32 cellular contexts compared by ENCODE assay signal in the genomic region with DNA sequence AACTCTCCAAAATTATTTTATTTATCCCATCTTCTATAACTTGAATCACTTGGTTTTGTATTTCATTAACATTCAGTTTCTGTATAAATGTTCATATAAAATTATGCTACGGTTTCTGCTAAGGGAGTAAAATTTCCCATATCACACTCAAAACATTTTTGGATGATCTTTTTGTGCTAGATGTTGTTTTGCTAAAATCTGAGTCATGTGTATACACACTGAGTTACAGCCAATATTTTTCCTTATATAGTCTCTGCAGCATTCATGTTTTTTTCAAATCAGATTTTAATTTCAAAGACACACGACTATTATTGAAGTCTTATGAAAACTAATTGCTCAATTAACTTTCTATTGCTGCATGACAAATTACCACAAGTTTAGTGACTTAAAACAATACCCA. TPM values are rescaled to one million over a fixed set of nuclear protein-coding genes. Genes with fewer than 3 reads are reported as not detected.
"Had no signal": no experiment of that assay in that cellular context is flagged by ENCODE, and none has a peak within 500 bp of the region (broad histone marks: within the 10 kb centered on the region; RNA-seq: fewer than 3 reads in every experiment).

No MANE protein-coding gene starts in this region.

- H3K4me3 ChIP-seq: ascending aorta, cardiac muscle cell, PC-9 had no signal

- H2AFZ ChIP-seq: PC-9 had no signal

- ATAC-seq: activated CD8-positive, alpha-beta T cell treated with anti-CD3 and anti-CD28 coated beads for 36 hours; activated T-cell treated with anti-CD3 and anti-CD28 coated beads, Interleukin-2, amount 50 U/mL, for 72 hours; activated T-helper 17 cell treated with anti-CD3 and anti-CD28 coated beads, Interleukin-2, amount 50 U/mL, for 72 hours had no signal

- H3K4me2 ChIP-seq: PC-9 had no signal

- H3K27ac Mint-ChIP-seq: activated CD8-positive, alpha-beta T cell treated with anti-CD3 and anti-CD28 coated beads for 36 hours; activated naive CD8-positive, alpha-beta T cell treated with anti-CD3 and anti-CD28 coated beads for 36 hours; activated T-cell treated with anti-CD3 and anti-CD28 coated beads, Interleukin-2, amount 50 U/mL, for 72 hours; activated T-helper 17 cell treated with anti-CD3 and anti-CD28 coated beads, Interleukin-2, amount 50 U/mL, for 72 hours had no signal

- DNase-seq: activated CD4-positive, alpha-beta T cell treated with anti-CD3 and anti-CD28 coated beads for 1 hour; activated CD4-positive, alpha-beta T cell treated with anti-CD3 and anti-CD28 coated beads for 48 hours; activated CD4-positive, alpha-beta T cell treated with anti-CD3 and anti-CD28 coated beads, Interleukin-2, amount 50 U/mL, for 4 hours; activated CD4-positive, CD25-positive, alpha-beta regulatory T cell; activated CD8-positive, alpha-beta T cell treated with anti-CD3 and anti-CD28 coated beads for 36 hours; activated effector memory CD4-positive, alpha-beta T cell treated with anti-CD3 and anti-CD28 coated beads, Interleukin-2, amount 50 U/mL, for 16 hours; activated naive CD4-positive, alpha-beta T cell; activated naive CD4-positive, alpha-beta T cell treated with anti-CD3 and anti-CD28 coated beads, Interleukin-2, amount 50 U/mL, for 16 hours; activated naive CD8-positive, alpha-beta T cell treated with anti-CD3 and anti-CD28 coated beads for 36 hours; activated T-cell treated with anti-CD3 and anti-CD28 coated beads, Interleukin-2, amount 50 U/mL, for 1 hour; activated T-cell treated with anti-CD3 and anti-CD28 coated beads, Interleukin-2, amount 50 U/mL, for 72 hours; amygdala; NCI-H1105; NCI-H1417 treated with DMSO at 0.1 percent for 48 hours; NCI-H187 treated with DMSO at 0.1 percent for 48 hours; NCI-H2081; NCI-H226; NCI-H446 treated with DMSO at 0.1 percent for 48 hours; NCI-H524; NK-92 treated with Interleukin-12 subunit alpha and Interleukin-12 subunit beta, amount 100 ng/mL, for 24 hours; PC-9; Right ventricle myocardium superior; SW 1271; T-helper 1 cell; T-helper 2 cell; T-helper 9 cell; WERI-Rb-1 had no signal

- H3K4me3 Mint-ChIP-seq: activated CD8-positive, alpha-beta T cell treated with anti-CD3 and anti-CD28 coated beads for 36 hours; activated naive CD8-positive, alpha-beta T cell treated with anti-CD3 and anti-CD28 coated beads for 36 hours; activated T-cell treated with anti-CD3 and anti-CD28 coated beads, Interleukin-2, amount 50 U/mL, for 72 hours; activated T-helper 17 cell treated with anti-CD3 and anti-CD28 coated beads, Interleukin-2, amount 50 U/mL, for 72 hours; central memory CD8-positive, alpha-beta T cell had no signal

- H3K36me3 ChIP-seq: ascending aorta, cardiac muscle cell, WERI-Rb-1 had no signal

- H3K27me3 ChIP-seq: ascending aorta, cardiac muscle cell had no signal

- H3K36me3 Mint-ChIP-seq: activated naive CD8-positive, alpha-beta T cell treated with anti-CD3 and anti-CD28 coated beads for 36 hours had no signal

- H3K9me3 ChIP-seq: ascending aorta had no signal

- H3K4me1 Mint-ChIP-seq: activated naive CD8-positive, alpha-beta T cell treated with anti-CD3 and anti-CD28 coated beads for 36 hours; activated T-helper 17 cell treated with anti-CD3 and anti-CD28 coated beads, Interleukin-2, amount 50 U/mL, for 72 hours; central memory CD8-positive, alpha-beta T cell had no signal

- H3K4me1 ChIP-seq: ascending aorta had no signal

- H3K27ac ChIP-seq: ascending aorta, cardiac muscle cell, PC-9, WERI-Rb-1 had no signal

- H3K9me3 Mint-ChIP-seq: activated CD8-positive, alpha-beta T cell treated with anti-CD3 and anti-CD28 coated beads for 36 hours; activated T-cell treated with anti-CD3 and anti-CD28 coated beads, Interleukin-2, amount 50 U/mL, for 72 hours; activated T-helper 17 cell treated with anti-CD3 and anti-CD28 coated beads, Interleukin-2, amount 50 U/mL, for 72 hours; central memory CD8-positive, alpha-beta T cell had no signal

RNA-seq across cellular contexts. Expression of a gene that starts 54.3 kb away (rescaled TPM):
- total RNA-seq: activated CD8-positive, alpha-beta memory T cell treated with anti-CD3 and anti-CD28 coated beads for 36 hours; ascending aorta had no signal
